9 cellular contexts compared by ENCODE assay signal in genomic region chr2:19312949-19313348, GRCh38. TPM values are rescaled to one million over a fixed set of nuclear protein-coding genes. Genes with fewer than 3 reads are reported as not detected.
A peak's percentile ranks its signal among the peaks of the same experiment; 100 is the strongest.
DNase-seq lines count a peak whose midpoint lies in the region; ATAC-seq and TF ChIP-seq lines count a peak whose summit lies in the region.
"Had no signal": no experiment of that assay in that cellular context is flagged by ENCODE, and none has a peak within 500 bp of the region (broad histone marks: within the 10 kb centered on the region; RNA-seq: fewer than 3 reads in every experiment).

No MANE protein-coding gene starts in this region.

- no peak overlapping the region for H2BK12ac ChIP-seq in H9 (ENCODE audit: insufficient read length, low read depth, low read length)

- CTCF ChIA-PET in SK-N-SH (lab: Yijun Ruan, JAX) = interaction anchor here (2.3 kb wide), 1 partner anchor 15 kb away, joined by 5 read pairs; no protein-coding TSS in a partner anchor

- no peak overlapping the region for H3T11ph ChIP-seq in H9 (ENCODE audit: low read length)

- no peaks in the 10 kb centered on the region for H3K23me2 ChIP-seq in H9 (ENCODE audit: insufficient read length, low read depth, low read length, poor library complexity, severe bottlenecking)

- H3K4me1 ChIP-seq in H9 (ENCODE audit: insufficient read depth, low read length) = no peaks in the 10 kb centered on the region
- H3K4me1 ChIP-seq in SK-N-SH (ENCODE audit: control insufficient read depth in 1 of 2, insufficient read depth in 2 of 2, low read depth in 1 of 2, low read length in 1 of 2) = no peaks in the 10 kb centered on the region

- H3K27ac ChIP-seq in H9 (ENCODE audit: insufficient read length, low read depth, low read length) (no peak overlapping the region), SK-N-SH (ENCODE audit: low read depth in 2 of 2, low read length in 1 of 2) (no peak overlapping the region)

- H4K8ac ChIP-seq in H9 (replicated peaks; ENCODE audit: insufficient read length, low read depth, low read length) = no peak overlapping the region

- no peak overlapping the region for H3K18ac ChIP-seq in H9 (ENCODE audit: insufficient read length, low read depth, low read length)

- H3K4me3 Mint-ChIP-seq in H9 = no peak overlapping the region
- H3K4me3 Mint-ChIP-seq: stimulated activated naive CD8-positive, alpha-beta T cell treated with anti-CD3 and anti-CD28 coated beads, Interleukin-15, Interleukin-2, amounts not matched to agents 100 ng/mL and 50 ng/mL, for 24 hours had no signal

- H3K79me2 ChIP-seq in H9 (ENCODE audit: insufficient read depth, low read length) (no peaks in the 10 kb centered on the region), SK-N-SH (ENCODE audit: insufficient read depth) (no peaks in the 10 kb centered on the region)

- H4K20me1 ChIP-seq in H9 (ENCODE audit: control insufficient read depth, insufficient read depth, insufficient read length) = no peaks in the 10 kb centered on the region
- no peaks in the 10 kb centered on the region for H4K20me1 ChIP-seq in SK-N-SH (ENCODE audit: insufficient read depth)

- no peak overlapping the region for H2BK120ac ChIP-seq in H9 (ENCODE audit: low read depth, low read length, poor library complexity, severe bottlenecking)

- DNase-seq in EL (peak; percentile 41), H9 (no peak), SK-N-SH (peak; percentile 28), left lobe of liver (ENCODE audit: low spot score) (no peak), midbrain (lab: John Stamatoyannopoulos, UW) (no peak), GDM1 (lab: John Stamatoyannopoulos, UW) (no peak)
- no peak for DNase-seq in NK-92 treated with Interleukin-12 subunit alpha and Interleukin-12 subunit beta, amount 100 ng/mL, for 24 hours (lab: John Stamatoyannopoulos, UW)
- DNase-seq in stimulated activated CD4-positive, alpha-beta T cell treated with anti-CD3 and anti-CD28 coated beads, Interleukin-2, amount 100 ng/mL, for 24 hours = no peak

- H2AFZ ChIP-seq in H9 (ENCODE audit: low read length) (no peak overlapping the region), SK-N-SH (ENCODE audit: low read depth) (no peak overlapping the region)

- no peaks in the 10 kb centered on the region for H3K27me3 ChIP-seq in H9 (ENCODE audit: insufficient read depth, low read length)
- H3K27me3 ChIP-seq in SK-N-SH (ENCODE audit: insufficient read depth) = no peaks in the 10 kb centered on the region

- no peak overlapping the region for H2BK5ac ChIP-seq in H9 (ENCODE audit: insufficient read length, low read length)

- H3K9me3 Mint-ChIP-seq in H9 = peaks cover 8 to 14% of the 10 kb centered on the region in 2 experiments

- no peaks in the 10 kb centered on the region for H3K36me3 ChIP-seq in SK-N-SH (replicated peaks in 1 of 2; ENCODE audit: control insufficient read depth in 1 of 2, insufficient read depth in 2 of 2, low read length in 1 of 2)

- no peak overlapping the region for H3K56ac ChIP-seq in H9 (ENCODE audit: insufficient read length, low read depth, low read length)

- TF ChIP-seq RAD21 in SK-N-SH (IDR thresholded peaks at IDR 0.05; ENCODE audit: low read length) = peak; percentile 29

- H3K9me3 ChIP-seq in H9 (ENCODE audit: control insufficient read depth, low read depth, low read length) = no peaks in the 10 kb centered on the region
- no peaks in the 10 kb centered on the region for H3K9me3 ChIP-seq in SK-N-SH

- no peak overlapping the region for H4K5ac ChIP-seq in H9 (ENCODE audit: insufficient read length, low read depth, low read length)

- no peak overlapping the region for H3K4me2 ChIP-seq in H9 (ENCODE audit: insufficient read depth, insufficient read length, low read length)
- H3K4me2 ChIP-seq in SK-N-SH = no peak overlapping the region

- POLR2A ChIA-PET in SK-N-SH (lab: Yijun Ruan, JAX) = interaction anchor here (0.6 kb wide), 1 partner anchor 793 kb away, joined by 3 read pairs; no protein-coding TSS in a partner anchor

- no peak overlapping the region for H4K91ac ChIP-seq in H9 (ENCODE audit: insufficient read length, low read depth, low read length)

- TF ChIP-seq EP300 in SK-N-SH (IDR thresholded peaks at IDR 0.05; ENCODE audit: borderline replicate concordance in 1 of 2, low read depth in 1 of 2, low read length in 1 of 2) = no peak

- peak; percentile 54 for TF ChIP-seq CTCF in H9 (conservative IDR thresholded peaks at IDR 0.05)
- TF ChIP-seq CTCF in SK-N-SH (IDR thresholded peaks at IDR 0.05) = peak; percentile 58

- H3K4me3 ChIP-seq in SK-N-SH (ENCODE audit: low read depth in 2 of 2, low read length in 1 of 2) = no peak overlapping the region

- H2BK15ac ChIP-seq in H9 (ENCODE audit: low read depth, low read length) = no peak overlapping the region

- peaks cover 0 to 13% (median 2%) of the 10 kb centered on the region in 3 experiments; a peak in 3 of 7 replicates for H3K36me3 Mint-ChIP-seq in H9 (ENCODE audit: insufficient read depth in 1 of 3, low read depth in 3 of 3)

- no peaks in the 10 kb centered on the region for H3F3A ChIP-seq in SK-N-SH (replicated peaks; ENCODE audit: insufficient read depth)

- no peak overlapping the region for H2AK5ac ChIP-seq in H9 (ENCODE audit: insufficient read length, low read length)

- H3K14ac ChIP-seq in H9 (ENCODE audit: insufficient read depth, low read length) = no peak overlapping the region

- no peak overlapping the region for H3K23ac ChIP-seq in H9 (ENCODE audit: insufficient read length, low read depth, low read length)

- no peak overlapping the region for H3K9ac ChIP-seq in H9 (ENCODE audit: extremely low read depth, insufficient read length, low read length)
- H3K9ac ChIP-seq in SK-N-SH = no peak overlapping the region

- no peaks in the 10 kb centered on the region for H3K4me1 Mint-ChIP-seq in H9

- no peak overlapping the region; a peak in 1 of 7 replicates for H3K27ac Mint-ChIP-seq in H9
- H3K27ac Mint-ChIP-seq: stimulated activated naive CD8-positive, alpha-beta T cell treated with anti-CD3 and anti-CD28 coated beads, Interleukin-15, Interleukin-2, amounts not matched to agents 100 ng/mL and 50 ng/mL, for 24 hours had no signal

- H2BK20ac ChIP-seq in H9 (ENCODE audit: low read depth, low read length, poor library complexity, severe bottlenecking) = no peak overlapping the region

- H3K27me3 Mint-ChIP-seq in H9 (ENCODE audit: low read depth) = peaks cover 3% of the 10 kb centered on the region; the same call in 1 of the 2 replicates
- H3K27me3 Mint-ChIP-seq: stimulated activated naive CD8-positive, alpha-beta T cell treated with anti-CD3 and anti-CD28 coated beads, Interleukin-15, Interleukin-2, amounts not matched to agents 100 ng/mL and 50 ng/mL, for 24 hours had no signal

- H3K9me2 ChIP-seq in SK-N-SH = no peaks in the 10 kb centered on the region

- ATAC-seq in left lobe of liver = peak; percentile 56

- H3K79me1 ChIP-seq in H9 (ENCODE audit: insufficient read depth, low read depth, low read length, poor library complexity, severe bottlenecking) = no peaks in the 10 kb centered on the region

- H3K4ac ChIP-seq in H9 (ENCODE audit: low read depth, low read length) = no peak overlapping the region

TF ChIP-seq in SK-N-SH, 30 proteins besides CTCF, POLR2A, EP300 and RAD21:
- TF ChIP-seq SMC3 (IDR thresholded peaks at IDR 0.05; ENCODE audit: low read depth, low read length) (peak; percentile 14; the same call in 1 of the 2 replicates), USF1 (IDR thresholded peaks at IDR 0.05; ENCODE audit: borderline replicate concordance, low read depth) (no peak), JUND (IDR thresholded peaks at IDR 0.05) (peak; percentile 19; the same call in 1 of the 2 replicates)

RNA-seq across cellular contexts. Expression of gene OSR1, which starts 45.5 kb away (rescaled TPM):
- total RNA-seq in H9 (2021) (0.24 and 0.35 TPM in 2 replicates), left lobe of liver (0.18 TPM)
- polyA plus RNA-seq in SK-N-SH (2012; rRNA removed) = 48.7 and 76.6 TPM in 2 replicates
- polyA plus RNA-seq in SK-N-SH (2012; cell fraction: cytosol; rRNA removed) = 32.1 and 46.4 TPM in 2 replicates
- polyA plus RNA-seq in SK-N-SH (2012; cell fraction: nucleus; rRNA removed) = 128 and 152 TPM in 2 replicates

Comparison
In these comparisons a context has a peak if more than half of its experiments do, and no peak if none do; other contexts are left out.
1. DNase-seq: peak in EL (single experiment) and SK-N-SH (single experiment); none in H9 (single experiment), left lobe of liver (single experiment), midbrain (single experiment), NK-92 treated with Interleukin-12 subunit alpha and Interleukin-12 subunit beta, amount 100 ng/mL, for 24 hours (single experiment), GDM1 (single experiment) and stimulated activated CD4-positive, alpha-beta T cell treated with anti-CD3 and anti-CD28 coated beads, Interleukin-2, amount 100 ng/mL, for 24 hours (0 of 2).